ENCODE assay signal across 25 cellular contexts in genomic region chr18:79740741-79741700, GRCh38. TPM values are rescaled to one million over a fixed set of nuclear protein-coding genes. Genes with fewer than 3 reads are reported as not detected.
DNase-seq lines count a peak whose midpoint lies in the region; ATAC-seq, FAIRE-seq and TF ChIP-seq lines count a peak whose summit lies in the region.
"Had no signal": no experiment of that assay in that cellular context is flagged by ENCODE, and none has a peak within 500 bp of the region (broad histone marks: within the 10 kb centered on the region; RNA-seq: fewer than 3 reads in every experiment).

No MANE protein-coding gene starts in this region.

- H3K4me3 Mint-ChIP-seq in CD14-positive monocyte (no peak overlapping the region), neural crest cell (no peak overlapping the region)
- H3K4me3 Mint-ChIP-seq: activated CD4-positive, alpha-beta memory T cell treated with anti-CD3 and anti-CD28 coated beads, Interleukin-2, amount 10 ng/mL, durations not matched to agents 7 days and 5 days; activated T-helper 17 cell treated with anti-CD3 and anti-CD28 coated beads, Interleukin-2, amount 50 U/mL, for 72 hours; H9; stimulated activated naive CD8-positive, alpha-beta T cell treated with anti-CD3 and anti-CD28 coated beads, Interleukin-15, Interleukin-2, amounts not matched to agents 100 ng/mL and 50 ng/mL, for 24 hours; type B pancreatic cell had no signal

- H3K9me3 ChIP-seq in WERI-Rb-1 (ENCODE audit: severe bottlenecking), result peaks cover 2% of the 10 kb centered on the region
- H3K9me3 ChIP-seq: BE2C, gastrocnemius medialis had no signal

- TF ChIP-seq POLR2A in GM12892 (IDR thresholded peaks at IDR 0.05; ENCODE audit: low read depth, low read length), result no peak

- peaks cover 42% of the 10 kb centered on the region for H3K36me3 ChIP-seq in WERI-Rb-1
- H3K36me3 ChIP-seq: BE2C had no signal

- no peak for FAIRE-seq in GM12892 (lab: Jason Lieb, UNC)
- FAIRE-seq: G401.6, HTR-8/SVneo had no signal

- no peaks in the 10 kb centered on the region for H3K27me3 Mint-ChIP-seq in CD14-positive monocyte (ENCODE audit: low read depth in 3 of 3)
- H3K27me3 Mint-ChIP-seq in neural crest cell (ENCODE audit: low read depth), result no peaks in the 10 kb centered on the region
- H3K27me3 Mint-ChIP-seq: activated CD4-positive, alpha-beta memory T cell treated with anti-CD3 and anti-CD28 coated beads, Interleukin-2, amount 10 ng/mL, durations not matched to agents 7 days and 5 days; activated T-helper 17 cell treated with anti-CD3 and anti-CD28 coated beads, Interleukin-2, amount 50 U/mL, for 72 hours; stimulated activated naive CD8-positive, alpha-beta T cell treated with anti-CD3 and anti-CD28 coated beads, Interleukin-15, Interleukin-2, amounts not matched to agents 100 ng/mL and 50 ng/mL, for 24 hours; type B pancreatic cell had no signal

- no peak for ATAC-seq in GM21381 (IDR thresholded peaks at IDR 0.05; ENCODE audit: unreplicated experiment)
- ATAC-seq: activated T-helper 17 cell treated with anti-CD3 and anti-CD28 coated beads, Interleukin-2, amount 50 U/mL, for 72 hours; esophagus mucosa; gastrocnemius medialis had no signal

- H3K9me3 Mint-ChIP-seq in CD14-positive monocyte (peaks cover 64 to 83% (median 75%) of the 10 kb centered on the region in 7 donors), neural crest cell (no peaks in the 10 kb centered on the region)
- H3K9me3 Mint-ChIP-seq: activated CD4-positive, alpha-beta memory T cell treated with anti-CD3 and anti-CD28 coated beads, Interleukin-2, amount 10 ng/mL, durations not matched to agents 7 days and 5 days; H9; type B pancreatic cell had no signal

- intact Hi-C loops in CD14-positive monocyte (cut with micrococcal nuclease), result no loop called here

- H3K27me3 ChIP-seq in WERI-Rb-1 (ENCODE audit: insufficient read depth, low read depth, severe bottlenecking), result no peaks in the 10 kb centered on the region
- H3K27me3 ChIP-seq: BE2C, gastrocnemius medialis had no signal

- no peak overlapping the region for H3K27ac Mint-ChIP-seq in CD14-positive monocyte
- peak overlapping the region; percentile 44 for H3K27ac Mint-ChIP-seq in neural crest cell (ENCODE audit: unreplicated experiment)
- H3K27ac Mint-ChIP-seq: activated CD4-positive, alpha-beta memory T cell treated with anti-CD3 and anti-CD28 coated beads, Interleukin-2, amount 10 ng/mL, durations not matched to agents 7 days and 5 days; activated T-helper 17 cell treated with anti-CD3 and anti-CD28 coated beads, Interleukin-2, amount 50 U/mL, for 72 hours; stimulated activated naive CD8-positive, alpha-beta T cell treated with anti-CD3 and anti-CD28 coated beads, Interleukin-15, Interleukin-2, amounts not matched to agents 100 ng/mL and 50 ng/mL, for 24 hours; type B pancreatic cell had no signal

- H3K4me1 Mint-ChIP-seq in CD14-positive monocyte (no peaks in the 10 kb centered on the region), neural crest cell (no peaks in the 10 kb centered on the region)
- H3K4me1 Mint-ChIP-seq: activated CD4-positive, alpha-beta memory T cell treated with anti-CD3 and anti-CD28 coated beads, Interleukin-2, amount 10 ng/mL, durations not matched to agents 7 days and 5 days; H9 had no signal

- H3K36me3 Mint-ChIP-seq in CD14-positive monocyte (peaks cover 81 to 88% of the 10 kb centered on the region in 2 donors), neural crest cell (ENCODE audit: low read depth) (peaks cover 29% of the 10 kb centered on the region)

- DNase-seq in NCI-H82 (lab: John Stamatoyannopoulos, UW) (peak; percentile 3), NCI-H82 treated with DMSO at 0.1 percent for 48 hours (lab: John Stamatoyannopoulos, UW; ENCODE audit: unreplicated experiment) (no peak), CD14-positive monocyte (ENCODE audit: low spot score) (peak; percentile 17), WERI-Rb-1 (no peak), neural crest cell (ENCODE audit: low read depth, low spot score) (no peak), DMS79 treated with DMSO at 0.1 percent for 48 hours (lab: John Stamatoyannopoulos, UW) (no peak), GM12892 (ENCODE audit: insufficient read length) (no peak)
- DNase-seq: activated CD4-positive, alpha-beta memory T cell treated with anti-CD3 and anti-CD28 coated beads, Interleukin-2, amount 10 ng/mL, durations not matched to agents 7 days and 5 days; BE2C; gastrocnemius medialis; H9; NCI-H1436; NCI-H2171; NCI-H526; SIG-M5 had no signal

- TF ChIP-seq CTCF in CD14-positive monocyte (IDR thresholded peaks at IDR 0.05) (no peak), WERI-Rb-1 (IDR thresholded peaks at IDR 0.05; ENCODE audit: low read depth, low read length) (no peak), neural crest cell (conservative IDR thresholded peaks at IDR 0.05) (no peak)

- H3K27ac ChIP-seq in WERI-Rb-1, result peak overlapping the region; percentile 52
- H3K27ac ChIP-seq: 22Rv1, gastrocnemius medialis, VCaP had no signal

- H3K4me3 ChIP-seq in WERI-Rb-1 (ENCODE audit: low read depth, low read length), result no peak overlapping the region
- H3K4me3 ChIP-seq: gastrocnemius medialis had no signal

RNA-seq across cellular contexts. Expression of gene KCNG2, which starts 56.7 kb away (rescaled TPM):
- polyA plus RNA-seq in CD14-positive monocyte, result not detected
- not detected in 2 replicates for total RNA-seq in neural crest cell
- polyA plus RNA-seq in GM12892 (2012; ENCODE audit: missing spikeins), result not detected
- total RNA-seq: activated CD4-positive, alpha-beta memory T cell treated with anti-CD3 and anti-CD28 coated beads, Interleukin-2, amount 10 ng/mL, durations not matched to agents 7 days and 5 days; activated T-helper 17 cell treated with anti-CD3 and anti-CD28 coated beads, Interleukin-2, amount 50 U/mL, for 72 hours; OCI-LY7 had no signal

Comparison
In these comparisons a context has a peak if more than half of its experiments do, and no peak if none do; other contexts are left out.
1. DNase-seq: peak in NCI-H82 (single experiment) and CD14-positive monocyte (single experiment); none in NCI-H82 treated with DMSO at 0.1 percent for 48 hours (single experiment), WERI-Rb-1 (single experiment), neural crest cell (single experiment), DMS79 treated with DMSO at 0.1 percent for 48 hours (single experiment) and GM12892 (single experiment).